In the genomic region with DNA sequence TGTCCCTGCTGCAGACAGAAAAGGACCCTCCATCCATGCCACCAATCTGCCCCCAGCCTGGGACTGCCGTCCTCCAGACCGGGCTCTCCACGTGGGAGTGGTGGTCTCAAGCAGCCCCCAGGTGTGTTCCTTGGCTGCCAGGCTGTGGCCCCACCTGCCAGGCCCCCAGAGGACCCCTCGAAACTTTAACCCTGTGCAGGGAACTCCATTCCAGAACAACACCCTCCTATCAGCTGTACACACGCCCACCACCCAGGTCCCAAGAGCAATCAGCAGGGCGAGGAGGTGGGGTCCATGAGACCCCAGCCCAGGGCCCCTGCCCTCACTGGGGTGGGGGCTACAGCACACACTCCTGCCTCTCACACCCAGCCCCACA, we compare ENCODE assay signal across 1 cellular context.
TF ChIP-seq lines count a peak whose summit lies in the region.

No MANE protein-coding gene starts in this region.

TF ChIP-seq in GM23338, 12 proteins besides CTCF, POLR2A, EP300 and RAD21:
- TF ChIP-seq REST (IDR thresholded peaks at IDR 0.05; ENCODE audit: unreplicated experiment) (no peak), CREB1 (CRISPR knock-in tag; IDR thresholded peaks at IDR 0.05; ENCODE audit: low read depth) (no peak), POLR2AphosphoS5 (IDR thresholded peaks at IDR 0.05; ENCODE audit: low read depth) (no peak), ZNF114 (CRISPR knock-in tag; IDR thresholded peaks at IDR 0.05) (no peak), NANOG (IDR thresholded peaks at IDR 0.05; ENCODE audit: borderline replicate concordance) (no peak)
